38 cellular contexts compared by ENCODE assay signal in the genomic region with DNA sequence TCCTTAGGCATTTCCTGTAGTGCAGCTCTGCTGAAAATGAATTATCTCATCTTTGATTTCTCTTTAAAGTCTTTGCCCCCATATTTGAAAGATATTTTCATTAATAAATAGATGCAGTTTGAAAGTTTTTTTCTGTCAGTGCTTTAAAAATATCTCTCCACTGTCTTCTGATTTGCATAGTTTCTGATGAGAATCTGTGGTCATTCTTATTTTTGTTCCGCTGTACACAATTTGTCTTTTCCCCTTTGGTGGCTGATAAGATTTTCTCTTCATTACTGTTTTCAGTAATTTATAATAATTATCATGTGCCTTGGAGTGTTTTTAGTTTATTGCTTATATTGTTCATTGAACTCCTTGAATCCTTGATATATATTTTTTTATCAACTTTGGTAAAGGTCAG. TPM values are rescaled to one million over a fixed set of nuclear protein-coding genes. Genes with fewer than 3 reads are reported as not detected.
"Had no signal": no experiment of that assay in that cellular context is flagged by ENCODE, and none has a peak within 500 bp of the region (broad histone marks: within the 10 kb centered on the region; RNA-seq: fewer than 3 reads in every experiment).

No MANE protein-coding gene starts in this region.

- H3K36me3 ChIP-seq: MG63 had no signal

- DNase-seq: Karpas-422, Kasumi-1, MG63, MM.1S, MV-4-11, NCI-H1048, NCI-H1092, NCI-H1092 treated with DMSO at 0.1 percent for 48 hours, NCI-H1105, NCI-H1105 treated with DMSO at 0.1 percent for 48 hours, NCI-H1417, NCI-H1417 treated with DMSO at 0.1 percent for 48 hours, NCI-H1436, NCI-H1436 treated with DMSO at 0.1 percent for 48 hours, NCI-H146, NCI-H1694, NCI-H1694 treated with DMSO at 0.1 percent for 48 hours, NCI-H187, NCI-H187 treated with DMSO at 0.1 percent for 48 hours, NCI-H1930, NCI-H2029, NCI-H2029 treated with DMSO at 0.1 percent for 48 hours, NCI-H2081, NCI-H2081 treated with DMSO at 0.1 percent for 48 hours, NCI-H2107, NCI-H2171, NCI-H2171 treated with DMSO at 0.1 percent for 48 hours, NCI-H2227 treated with DMSO at 0.1 percent for 48 hours, NCI-H226, NCI-H345, NCI-H446, NCI-H446 treated with DMSO at 0.1 percent for 48 hours, NCI-H510A, NCI-H510A treated with DMSO at 0.1 percent for 48 hours had no signal

- H3K4me3 ChIP-seq: MG63 had no signal

RNA-seq across cellular contexts. Expression of a gene that starts 7.0 kb away (rescaled TPM):
- total RNA-seq: LHCN-M2, M059J, MCF 10A, NCI-H460 had no signal

RNA-seq across cellular contexts. Expression of a gene that starts 45.1 kb away (rescaled TPM):
- total RNA-seq: MCF 10A had no signal
